Comparison of ENCODE assay signal across 30 cellular contexts in genomic region chr10:17633353-17633752, GRCh38.
"Had no signal": no experiment of that assay in that cellular context is flagged by ENCODE, and none has a peak within 500 bp of the region (broad histone marks: within the 10 kb centered on the region; RNA-seq: fewer than 3 reads in every experiment).

No MANE protein-coding gene starts in this region.

- ATAC-seq: activated CD4-positive, CD25-positive, alpha-beta regulatory T cell treated with anti-CD3 and anti-CD28 coated beads, Interleukin-2, amount 50 U/mL, for 24 hours; activated CD8-positive, alpha-beta T cell treated with anti-CD3 and anti-CD28 coated beads for 36 hours; activated T-cell treated with anti-CD3 and anti-CD28 coated beads, Interleukin-2, amount 50 U/mL, for 4 hours; activated T-helper 17 cell treated with anti-CD3 and anti-CD28 coated beads, Interleukin-2, amount 50 U/mL, for 72 hours; foreskin keratinocyte; gastrocnemius medialis; heart left ventricle; T-helper 17 cell had no signal

- DNase-seq: activated B cell treated with CpG ODN at 0.5 μM for 24 hours; activated CD4-positive, alpha-beta T cell treated with anti-CD3 and anti-CD28 coated beads for 48 hours; activated CD4-positive, alpha-beta T cell treated with anti-CD3 and anti-CD28 coated beads, Interleukin-2, amount 50 U/mL, for 1 hour; activated CD4-positive, alpha-beta T cell treated with anti-CD3 and anti-CD28 coated beads, Interleukin-2, amount 50 U/mL, for 48 hours; activated CD8-positive, alpha-beta memory T cell treated with anti-CD3 and anti-CD28 coated beads for 24 hours; activated CD8-positive, alpha-beta T cell treated with anti-CD3 and anti-CD28 coated beads for 36 hours; activated effector memory CD4-positive, alpha-beta T cell treated with Interleukin-2 at 50 U/mL for 16 hours; activated gamma-delta T cell treated with Interleukin-2 at 50 U/mL for 16 hours; activated naive CD4-positive, alpha-beta T cell treated with anti-CD3 and anti-CD28 coated beads, Interleukin-2, amount 50 U/mL, for 16 hours; activated naive CD4-positive, alpha-beta T cell treated with Interleukin-2 at 50 U/mL for 16 hours; activated T-cell treated with anti-CD3 and anti-CD28 coated beads, Interleukin-2, amount 50 U/mL, for 4 hours; amniotic stem cell; anterior cingulate cortex; brain microvascular endothelial cell; dorsolateral prefrontal cortex; effector memory CD4-positive, alpha-beta T cell; endodermal cell; foreskin keratinocyte; gastrocnemius medialis; glutamatergic neuron; heart left ventricle; T-helper 17 cell; T1000; WERI-Rb-1 had no signal

- FAIRE-seq: astrocyte, bronchial epithelial cell had no signal

- H3K27ac ChIP-seq: brain microvascular endothelial cell, coronary artery, dorsolateral prefrontal cortex, esophagus muscularis mucosa, foreskin keratinocyte, gastrocnemius medialis, heart left ventricle, WERI-Rb-1 had no signal

- H3K9me3 ChIP-seq: esophagus muscularis mucosa, gastrocnemius medialis had no signal

- H3K36me3 ChIP-seq: brain microvascular endothelial cell, esophagus muscularis mucosa, gastrocnemius medialis, heart left ventricle, WERI-Rb-1 had no signal

- H3K4me3 ChIP-seq: coronary artery, dorsolateral prefrontal cortex, esophagus muscularis mucosa, gastrocnemius medialis, heart left ventricle had no signal

- H3K4me1 ChIP-seq: esophagus muscularis mucosa, foreskin keratinocyte, gastrocnemius medialis, heart left ventricle had no signal

- H3K27me3 ChIP-seq: brain microvascular endothelial cell, dorsolateral prefrontal cortex, esophagus muscularis mucosa, foreskin keratinocyte, gastrocnemius medialis, heart left ventricle had no signal
